ENCODE assay signal across 9 cellular contexts in the genomic region with DNA sequence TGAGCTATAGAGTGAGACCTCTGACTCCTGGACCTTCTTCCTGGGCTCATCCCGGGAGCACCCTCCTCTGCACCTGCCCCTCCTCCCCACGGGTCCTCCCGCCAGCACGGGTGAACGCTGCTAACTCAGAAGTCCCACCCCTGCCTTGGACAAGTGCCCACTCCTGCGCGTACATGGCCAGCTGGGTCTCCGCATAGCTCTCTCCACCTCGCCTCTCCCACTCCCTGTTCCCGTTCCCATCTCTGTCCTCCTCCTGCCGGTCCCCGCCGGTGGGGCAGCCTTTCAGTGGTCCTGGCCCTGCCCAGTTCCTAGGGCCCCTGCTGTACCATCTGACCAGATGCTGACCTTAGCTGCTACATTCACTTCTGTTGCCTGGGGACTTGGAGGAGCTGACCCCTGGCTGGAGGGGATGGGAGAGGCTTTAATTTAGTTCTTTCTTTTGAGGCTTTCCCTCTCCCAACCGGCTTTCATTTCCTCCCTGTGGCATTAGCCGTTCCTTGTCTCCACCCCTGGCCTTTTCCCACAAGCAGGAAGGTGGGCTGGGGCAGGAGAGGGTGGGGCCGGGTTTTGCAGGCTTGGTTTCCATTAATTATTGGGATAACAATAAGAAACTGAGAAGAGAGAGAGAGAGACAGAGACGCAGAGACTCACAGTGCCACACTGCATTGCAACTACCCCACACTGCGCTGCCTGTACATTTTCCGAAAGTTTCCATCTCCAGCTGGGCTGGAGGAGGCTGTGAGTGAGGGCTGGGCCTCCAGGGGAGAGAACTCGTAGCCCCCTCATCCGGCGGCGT.
A peak's percentile ranks its signal among the peaks of the same experiment; 100 is the strongest.
DNase-seq lines count a peak whose midpoint lies in the region; ATAC-seq and TF ChIP-seq lines count a peak whose summit lies in the region.
"Had no signal": no experiment of that assay in that cellular context is flagged by ENCODE, and none has a peak within 500 bp of the region (broad histone marks: within the 10 kb centered on the region; RNA-seq: fewer than 3 reads in every experiment).

No MANE protein-coding gene starts in this region.

- ATAC-seq in lower lobe of right lung (peak; percentile 47 to 49), GM21390 (IDR thresholded peaks at IDR 0.05; ENCODE audit: unreplicated experiment) (no peak)

- intact Hi-C loops in lower lobe of right lung (cut with DNase I), result no loop called here

- H3K27ac ChIP-seq in lower lobe of right lung, result no peak overlapping the region
- no peak overlapping the region for H3K27ac ChIP-seq in subcutaneous abdominal adipose tissue (ENCODE audit: low read depth, low read length)

- peak overlapping the region in 1 of 5 donors; percentile 4 for H3K9ac ChIP-seq in subcutaneous abdominal adipose tissue (ENCODE audit: low read length in 5 of 5)

- H3K27me3 ChIP-seq in lower lobe of right lung (ENCODE audit: low read depth) (no peaks in the 10 kb centered on the region), subcutaneous abdominal adipose tissue (ENCODE audit: control insufficient read depth in 5 of 5, insufficient read depth in 4 of 5, low read length in 5 of 5) (peaks cover 0 to 19% (median 7%) of the 10 kb centered on the region in 5 donors)

- H3K4me1 ChIP-seq in lower lobe of right lung (peaks cover 13% of the 10 kb centered on the region), subcutaneous abdominal adipose tissue (ENCODE audit: control insufficient read depth in 5 of 5, insufficient read depth in 5 of 5, low read length in 5 of 5) (peaks cover 0 to 11% (median 8%) of the 10 kb centered on the region in 5 donors)
- H3K4me1 ChIP-seq: HAP-1 had no signal

- no peak for TF ChIP-seq CTCF in lower lobe of right lung (IDR thresholded peaks at IDR 0.05)

- H3K36me3 ChIP-seq in lower lobe of right lung (no peaks in the 10 kb centered on the region), subcutaneous abdominal adipose tissue (ENCODE audit: control insufficient read depth in 5 of 5, insufficient read depth in 5 of 5, low read length in 5 of 5) (no peaks in the 10 kb centered on the region)
- H3K36me3 ChIP-seq: HAP-1 had no signal

- in situ Hi-C loops in ACHN (cut with HindIII; ENCODE audit: low pct_ligation_motif_present, low pct_unique_long_range_greater_than_20kb, low sequenced_read_pairs), result no loop called here

- no peaks in the 10 kb centered on the region for H3K9me3 ChIP-seq in lower lobe of right lung
- H3K9me3 ChIP-seq in subcutaneous abdominal adipose tissue (ENCODE audit: control insufficient read depth in 5 of 5, low read length in 5 of 5), result peaks cover 0 to 11% (median 0%) of the 10 kb centered on the region in 5 donors
- H3K9me3 ChIP-seq: HAP-1 had no signal

- DNase-seq in SHP77 (lab: John Stamatoyannopoulos, UW) (peak; percentile 11 to 39), ecto neural progenitor cell (ENCODE audit: low spot score) (peak; percentile 76), lower lobe of right lung (peak; percentile 51), ACHN (no peak)
- no peak for DNase-seq in activated CD4-positive, CD25-positive, alpha-beta regulatory T cell treated with anti-CD3 and anti-CD28 coated beads, Interleukin-2, amount 50 U/mL, for 72 hours
- DNase-seq: NCI-H1105 had no signal

- peak overlapping the region; percentile 24 for H3K4me3 ChIP-seq in lower lobe of right lung
- H3K4me3 ChIP-seq in subcutaneous abdominal adipose tissue (ENCODE audit: low read depth in 1 of 5, low read length in 5 of 5), result peak overlapping the region in 4 of 5 donors; percentile 0 to 34 (median 25)
- H3K4me3 ChIP-seq: HAP-1 had no signal

Comparison
In these comparisons a context has a peak if more than half of its experiments do, and no peak if none do; other contexts are left out.
1. DNase-seq: peak in SHP77 (2 of 2), ecto neural progenitor cell (single experiment) and lower lobe of right lung (single experiment); none in ACHN (single experiment) and activated CD4-positive, CD25-positive, alpha-beta regulatory T cell treated with anti-CD3 and anti-CD28 coated beads, Interleukin-2, amount 50 U/mL, for 72 hours (single experiment).